ENCODE assay signal across 31 cellular contexts in the genomic region with DNA sequence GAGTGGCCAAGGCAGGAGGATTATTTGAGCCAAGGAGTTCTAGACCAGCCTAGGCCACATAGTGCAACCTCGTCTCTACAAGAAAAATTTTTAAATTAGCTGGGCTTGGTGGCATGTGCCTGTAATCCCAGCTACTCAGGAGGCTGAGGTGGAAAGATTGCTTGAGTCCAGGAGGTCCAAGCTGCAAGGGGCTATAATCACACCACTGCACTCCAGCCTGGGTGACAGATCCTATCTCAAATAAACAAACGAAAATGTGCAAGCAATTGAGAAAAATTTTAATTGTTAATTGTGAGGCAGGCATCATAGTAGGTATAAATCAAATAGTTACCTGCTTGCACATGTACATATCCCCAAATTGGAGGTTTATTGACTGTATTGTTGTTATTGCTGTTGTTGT. TPM values are rescaled to one million over a fixed set of nuclear protein-coding genes. Genes with fewer than 3 reads are reported as not detected.
DNase-seq lines count a peak whose midpoint lies in the region; TF ChIP-seq lines count a peak whose summit lies in the region.
"Had no signal": no experiment of that assay in that cellular context is flagged by ENCODE, and none has a peak within 500 bp of the region (broad histone marks: within the 10 kb centered on the region; RNA-seq: fewer than 3 reads in every experiment).

No MANE protein-coding gene starts in this region.

- no peak overlapping the region for H3K4me3 Mint-ChIP-seq in type B pancreatic cell
- H3K4me3 Mint-ChIP-seq: B cell; CD14-positive monocyte; CD4-positive, alpha-beta memory T cell; CD4-positive, alpha-beta T cell; CD4-positive, CD25-positive, alpha-beta regulatory T cell; CD8-positive, alpha-beta memory T cell; CD8-positive, alpha-beta T cell had no signal

- POLR2A ChIA-PET in HEK293 (lab: Yijun Ruan, JAX): interaction anchor here (0.6 to 0.7 kb wide), 2 partner anchors 15 to 238 kb away, joined by 3 to 5 read pairs; a partner anchor contains a TSS

- no peaks in the 10 kb centered on the region for H3K27me3 Mint-ChIP-seq in type B pancreatic cell
- H3K27me3 Mint-ChIP-seq: B cell; CD4-positive, alpha-beta T cell had no signal

- peaks cover 32% of the 10 kb centered on the region for H3K36me3 Mint-ChIP-seq in type B pancreatic cell
- H3K36me3 Mint-ChIP-seq: CD14-positive monocyte; CD8-positive, alpha-beta memory T cell; CD8-positive, alpha-beta T cell had no signal

- CTCF ChIA-PET in HEK293 (lab: Yijun Ruan, JAX): interaction anchor here (0.7 to 2.3 kb wide), 4 partner anchors 15 to 381 kb away, joined by 3 to 7 read pairs (median 4); a partner anchor contains a TSS

- no peaks in the 10 kb centered on the region for H3K9me3 Mint-ChIP-seq in type B pancreatic cell
- H3K9me3 Mint-ChIP-seq: CD4-positive, alpha-beta memory T cell; CD4-positive, alpha-beta T cell; CD8-positive, alpha-beta memory T cell; CD8-positive, alpha-beta T cell had no signal

- no peak for TF ChIP-seq CTCF in HEK293 (tag by site-specific recombination; IDR thresholded peaks at IDR 0.05)
- TF ChIP-seq CTCF in type B pancreatic cell (conservative IDR thresholded peaks at IDR 0.05): no peak

- peaks cover 81 to 91% of the 10 kb centered on the region in 2 experiments for H3K36me3 ChIP-seq in HEK293 (ENCODE audit: control insufficient read depth in 2 of 2, insufficient read depth in 1 of 2, low read length in 2 of 2)

- H3K27ac ChIP-seq in HEK293 (ENCODE audit: extremely low read depth, low read depth, low read length): no peak overlapping the region
- H3K27ac ChIP-seq: 22Rv1; A549; BLaER1; BLaER1 treated with 17β-estradiol and CSF1 and Interleukin-3, amounts not matched to agents 10 nM and 100 nM; C4-2B had no signal

- no peak overlapping the region for H3K4me3 ChIP-seq in HEK293 (ENCODE audit: low read depth, low read length)
- H3K4me3 ChIP-seq: A549; BLaER1; BLaER1 treated with 17β-estradiol and CSF1 and Interleukin-3, amounts not matched to agents 10 nM and 100 nM had no signal

- H3K4me1 ChIP-seq in HEK293 (ENCODE audit: control insufficient read depth, insufficient read depth, low read length): no peaks in the 10 kb centered on the region
- H3K4me1 ChIP-seq: A549; BE2C; BLaER1; BLaER1 treated with 17β-estradiol and CSF1 and Interleukin-3, amounts not matched to agents 10 nM and 100 nM; Caco-2 had no signal

- no peak overlapping the region for H3K27ac Mint-ChIP-seq in type B pancreatic cell
- H3K27ac Mint-ChIP-seq: B cell; CD14-positive monocyte; CD4-positive, alpha-beta memory T cell; CD4-positive, alpha-beta T cell; CD8-positive, alpha-beta T cell had no signal

- no peaks in the 10 kb centered on the region for H3K4me1 Mint-ChIP-seq in type B pancreatic cell (ENCODE audit: unreplicated experiment)
- H3K4me1 Mint-ChIP-seq: B cell; CD14-positive monocyte; CD4-positive, alpha-beta memory T cell; CD4-positive, CD25-positive, alpha-beta regulatory T cell; CD8-positive, alpha-beta memory T cell had no signal

- peak; percentile 3 for DNase-seq in type B pancreatic cell (ENCODE audit: extremely low spot score, unreplicated experiment)
- no peak for DNase-seq in GM03348 (ENCODE audit: low spot score)
- DNase-seq in islet precursor cell: no peak
- DNase-seq: 8988T; ACHN; AML-193; BE2C; C1 segment of cervical spinal cord; Caco-2; Calu3; CD4-positive, alpha-beta memory T cell; CD4-positive, alpha-beta T cell; CD4-positive, CD25-positive, alpha-beta regulatory T cell; CD8-positive, alpha-beta memory T cell; CD8-positive, alpha-beta T cell; COR-L47; DMS 273 treated with DMSO at 0.1 percent for 48 hours; DMS153; DMS53; DMS79; DMS79 treated with DMSO at 0.1 percent for 48 hours; DND-41; EL had no signal

- no peaks in the 10 kb centered on the region for H3K9me3 ChIP-seq in HEK293 (ENCODE audit: control insufficient read depth, insufficient read depth, low read depth, low read length)
- H3K9me3 ChIP-seq: A549; BE2C; BLaER1; BLaER1 treated with 17β-estradiol and CSF1 and Interleukin-3, amounts not matched to agents 10 nM and 100 nM; Caco-2 had no signal

TF ChIP-seq in HEK293, 187 proteins besides CTCF, POLR2A, EP300 and RAD21:
- peak; percentile 99 for TF ChIP-seq GLIS1 (tag by site-specific recombination; IDR thresholded peaks at IDR 0.05)
- TF ChIP-seq ZNF19 (tag by site-specific recombination; IDR thresholded peaks at IDR 0.05; ENCODE audit: low read depth): no peak

RNA-seq across cellular contexts. Expression of a gene that starts 15.3 kb away (rescaled TPM):
- total RNA-seq in type B pancreatic cell (ENCODE audit: low replicate concordance): 60.9 and 119 TPM in 2 replicates

RNA-seq across cellular contexts. Expression of a gene that starts 21.0 kb away (rescaled TPM):
- total RNA-seq in type B pancreatic cell (ENCODE audit: low replicate concordance): 36.3 and 43.2 TPM in 2 replicates
